31 cellular contexts compared by ENCODE assay signal in genomic region chr14:99003646-99004045, GRCh38.
"Had no signal": no experiment of that assay in that cellular context is flagged by ENCODE, and none has a peak within 500 bp of the region (broad histone marks: within the 10 kb centered on the region; RNA-seq: fewer than 3 reads in every experiment).

No MANE protein-coding gene starts in this region.

- H3K27ac ChIP-seq: ascending aorta, breast epithelium, coronary artery, dorsolateral prefrontal cortex, epithelial cell of prostate had no signal

- H3K36me3 Mint-ChIP-seq: activated naive CD4-positive, alpha-beta T cell treated with anti-CD3 and anti-CD28 coated beads, Interleukin-2, amount 10 ng/mL, durations not matched to agents 7 days and 5 days; activated naive CD8-positive, alpha-beta T cell treated with anti-CD3 and anti-CD28 coated beads, Interleukin-2, amount 10 ng/mL, durations not matched to agents 7 days and 5 days; brain; WTC11 had no signal

- H3K27me3 Mint-ChIP-seq: activated CD4-positive, alpha-beta T cell treated with anti-CD3 and anti-CD28 coated beads, Interleukin-2, amount 10 ng/mL, durations not matched to agents 7 days and 5 days; activated naive CD8-positive, alpha-beta T cell treated with anti-CD3 and anti-CD28 coated beads, Interleukin-2, amount 10 ng/mL, durations not matched to agents 7 days and 5 days; activated T-cell treated with anti-CD3 and anti-CD28 coated beads, Interleukin-2, amount 50 U/mL, for 24 hours; central memory CD8-positive, alpha-beta T cell; dendritic cell treated with granulocyte-macrophage colony-stimulating factor and Interleukin-4, amounts not matched to agents 40 ng/mL and 50 ng/mL, for 4 days; T-helper 17 cell had no signal

- H3K9me3 Mint-ChIP-seq: activated T-cell treated with anti-CD3 and anti-CD28 coated beads, Interleukin-2, amount 50 U/mL, for 24 hours; activated T-cell treated with anti-CD3 and anti-CD28 coated beads, Interleukin-2, amount 50 U/mL, for 72 hours; central memory CD8-positive, alpha-beta T cell; dendritic cell treated with granulocyte-macrophage colony-stimulating factor and Interleukin-4, amounts not matched to agents 40 ng/mL and 50 ng/mL, for 4 days; T-helper 2 cell treated with Interferon-gamma antibody and Interleukin-4, amounts not matched to agents 5 μg/mL and 100 μg/mL, for 36 hours; WTC11 had no signal

- H3K4me3 Mint-ChIP-seq: activated CD4-positive, alpha-beta memory T cell treated with anti-CD3 and anti-CD28 coated beads, Interleukin-2, amount 10 ng/mL, durations not matched to agents 7 days and 5 days; activated CD4-positive, alpha-beta T cell treated with anti-CD3 and anti-CD28 coated beads, Interleukin-2, amount 10 ng/mL, durations not matched to agents 7 days and 5 days; activated naive CD4-positive, alpha-beta T cell treated with anti-CD3 and anti-CD28 coated beads, Interleukin-2, amount 10 ng/mL, durations not matched to agents 7 days and 5 days; activated naive CD8-positive, alpha-beta T cell treated with anti-CD3 and anti-CD28 coated beads, Interleukin-2, amount 10 ng/mL, durations not matched to agents 7 days and 5 days; activated T-cell treated with anti-CD3 and anti-CD28 coated beads, Interleukin-2, amount 50 U/mL, for 24 hours; activated T-cell treated with anti-CD3 and anti-CD28 coated beads, Interleukin-2, amount 50 U/mL, for 72 hours; brain; central memory CD8-positive, alpha-beta T cell; dendritic cell treated with granulocyte-macrophage colony-stimulating factor and Interleukin-4, amounts not matched to agents 40 ng/mL and 50 ng/mL, for 4 days; T-helper 17 cell; T-helper 2 cell treated with Interferon-gamma antibody and Interleukin-4, amounts not matched to agents 5 μg/mL and 100 μg/mL, for 36 hours; WTC11 had no signal

- H3K4me1 Mint-ChIP-seq: activated CD4-positive, alpha-beta memory T cell treated with anti-CD3 and anti-CD28 coated beads, Interleukin-2, amount 10 ng/mL, durations not matched to agents 7 days and 5 days; activated naive CD4-positive, alpha-beta T cell treated with anti-CD3 and anti-CD28 coated beads, Interleukin-2, amount 10 ng/mL, durations not matched to agents 7 days and 5 days; activated naive CD8-positive, alpha-beta T cell treated with anti-CD3 and anti-CD28 coated beads, Interleukin-2, amount 10 ng/mL, durations not matched to agents 7 days and 5 days; brain; central memory CD8-positive, alpha-beta T cell had no signal

- H3K27me3 ChIP-seq: ascending aorta, breast epithelium had no signal

- ATAC-seq: activated naive CD4-positive, alpha-beta T cell treated with anti-CD3 and anti-CD28 coated beads, Interleukin-2, amount 50 U/mL, for 72 hours; activated T-cell treated with anti-CD3 and anti-CD28 coated beads, Interleukin-2, amount 50 U/mL, for 72 hours; T-helper 17 cell; WTC11 had no signal

- DNase-seq: activated CD4-positive, alpha-beta memory T cell treated with anti-CD3 and anti-CD28 coated beads, Interleukin-2, amount 10 ng/mL, durations not matched to agents 7 days and 5 days; activated CD4-positive, alpha-beta T cell treated with anti-CD3 and anti-CD28 coated beads for 1 hour; activated CD4-positive, alpha-beta T cell treated with anti-CD3 and anti-CD28 coated beads for 4 hours; activated CD4-positive, alpha-beta T cell treated with anti-CD3 and anti-CD28 coated beads, Interleukin-2, amount 10 ng/mL, durations not matched to agents 7 days and 5 days; activated CD4-positive, alpha-beta T cell treated with anti-CD3 and anti-CD28 coated beads, Interleukin-2, amount 50 U/mL, for 4 hours; activated CD8-positive, alpha-beta memory T cell treated with anti-CD3 and anti-CD28 coated beads, Interleukin-2, amount 50 U/mL, for 48 hours; activated gamma-delta T cell; activated naive CD4-positive, alpha-beta T cell; activated naive CD4-positive, alpha-beta T cell treated with anti-CD3 and anti-CD28 coated beads, Interleukin-2, amount 10 ng/mL, durations not matched to agents 7 days and 5 days; activated naive CD8-positive, alpha-beta T cell treated with anti-CD3 and anti-CD28 coated beads, Interleukin-2, amount 10 ng/mL, durations not matched to agents 7 days and 5 days; activated T-cell treated with anti-CD3 and anti-CD28 coated beads for 4 hours; activated T-cell treated with anti-CD3 and anti-CD28 coated beads, Interleukin-2, amount 50 U/mL, for 24 hours; activated T-cell treated with anti-CD3 and anti-CD28 coated beads, Interleukin-2, amount 50 U/mL, for 72 hours; dorsolateral prefrontal cortex; effector memory CD4-positive, alpha-beta T cell; foreskin fibroblast; head of caudate nucleus; T-helper 1 cell; T-helper 17 cell; T1000 had no signal

- H3K4me1 ChIP-seq: ascending aorta, breast epithelium had no signal

- FAIRE-seq: frontal cortex had no signal

- H3K36me3 ChIP-seq: ascending aorta, breast epithelium had no signal

- H3K9me3 ChIP-seq: ascending aorta, breast epithelium had no signal

- H3K4me3 ChIP-seq: ascending aorta, breast epithelium, coronary artery, dorsolateral prefrontal cortex had no signal

- H3K27ac Mint-ChIP-seq: activated CD4-positive, alpha-beta memory T cell treated with anti-CD3 and anti-CD28 coated beads, Interleukin-2, amount 10 ng/mL, durations not matched to agents 7 days and 5 days; activated CD4-positive, alpha-beta T cell treated with anti-CD3 and anti-CD28 coated beads, Interleukin-2, amount 10 ng/mL, durations not matched to agents 7 days and 5 days; activated naive CD4-positive, alpha-beta T cell treated with anti-CD3 and anti-CD28 coated beads, Interleukin-2, amount 10 ng/mL, durations not matched to agents 7 days and 5 days; activated naive CD4-positive, alpha-beta T cell treated with anti-CD3 and anti-CD28 coated beads, Interleukin-2, amount 50 U/mL, for 72 hours; activated naive CD8-positive, alpha-beta T cell treated with anti-CD3 and anti-CD28 coated beads, Interleukin-2, amount 10 ng/mL, durations not matched to agents 7 days and 5 days; activated T-cell treated with anti-CD3 and anti-CD28 coated beads, Interleukin-2, amount 50 U/mL, for 24 hours; activated T-cell treated with anti-CD3 and anti-CD28 coated beads, Interleukin-2, amount 50 U/mL, for 72 hours; brain; dendritic cell treated with granulocyte-macrophage colony-stimulating factor and Interleukin-4, amounts not matched to agents 40 ng/mL and 50 ng/mL, for 4 days; T-helper 17 cell; T-helper 2 cell treated with Interferon-gamma antibody and Interleukin-4, amounts not matched to agents 5 μg/mL and 100 μg/mL, for 36 hours; WTC11 had no signal
